Comparison of ENCODE assay signal across 1 cellular context in genomic region chr20:38148328-38149102, GRCh38.
TF ChIP-seq lines count a peak whose summit lies in the region.

No MANE protein-coding gene starts in this region.

TF ChIP-seq in A549, 52 proteins besides CTCF, POLR2A, EP300 and RAD21 (continued from another document):
- TF ChIP-seq REST (IDR thresholded peaks at IDR 0.05) (no peak), MAX (IDR thresholded peaks at IDR 0.05) (no peak), BCL3 (IDR thresholded peaks at IDR 0.05) (no peak), NFE2L2 (conservative IDR thresholded peaks at IDR 0.05; ENCODE audit: low read length) (no peak), RCOR1 (IDR thresholded peaks at IDR 0.05; ENCODE audit: low read depth, low read length) (no peak), NR3C1 (IDR thresholded peaks at IDR 0.05) (no peak), POLR2AphosphoS2 (conservative IDR thresholded peaks at IDR 0.05; ENCODE audit: low read length) (no peak), GATA3 (IDR thresholded peaks at IDR 0.05; ENCODE audit: borderline replicate concordance) (no peak), FOSL2 (IDR thresholded peaks at IDR 0.05) (no peak), FOSL2 (CRISPR knock-in tag; IDR thresholded peaks at IDR 0.05) (no peak), FOXS1 (CRISPR knock-in tag; IDR thresholded peaks at IDR 0.05) (no peak), EHMT2 (IDR thresholded peaks at IDR 0.05; ENCODE audit: low read depth) (no peak), CHD4 (IDR thresholded peaks at IDR 0.05; ENCODE audit: borderline replicate concordance) (no peak), ATOH8 (CRISPR knock-in tag; IDR thresholded peaks at IDR 0.05; ENCODE audit: low read depth) (no peak)
